Comparison of ENCODE assay signal across 6 cellular contexts in genomic region chr22:37609240-37610152, GRCh38. TPM values are rescaled to one million over a fixed set of nuclear protein-coding genes. Genes with fewer than 3 reads are reported as not detected.
A peak's percentile ranks its signal among the peaks of the same experiment; 100 is the strongest.
DNase-seq lines count a peak whose midpoint lies in the region; ATAC-seq, FAIRE-seq and TF ChIP-seq lines count a peak whose summit lies in the region.

No MANE protein-coding gene starts in this region.

- H3K27ac Mint-ChIP-seq in activated naive CD4-positive, alpha-beta T cell treated with anti-CD3 and anti-CD28 coated beads, Interleukin-2, amount 50 U/mL, for 24 hours, result peak overlapping the region; percentile 98
- H3K27ac Mint-ChIP-seq in naive thymus-derived CD8-positive, alpha-beta T cell, result peak overlapping the region; percentile 76 to 96 (median 90)

- TSS peak; percentile 70 for BruUV-seq in GM12878 (replicated peaks; lab: Mats Ljungman, UMichigan)

- no peak for TF ChIP-seq RAD21 in GM12878 (IDR thresholded peaks at IDR 0.05; ENCODE audit: insufficient read depth, low read depth, low read length)

- no peaks in the 10 kb centered on the region for H4K20me1 ChIP-seq in GM12878 (ENCODE audit: control insufficient read depth, insufficient read depth)

- peak overlapping the region; percentile 87 for H3K27ac ChIP-seq in GM12878 (ENCODE audit: control insufficient read depth, insufficient read depth)

- H3K27me3 Mint-ChIP-seq in activated naive CD4-positive, alpha-beta T cell treated with anti-CD3 and anti-CD28 coated beads, Interleukin-2, amount 50 U/mL, for 24 hours, result no peaks in the 10 kb centered on the region
- no peaks in the 10 kb centered on the region for H3K27me3 Mint-ChIP-seq in naive thymus-derived CD8-positive, alpha-beta T cell

- RAD21 ChIA-PET in GM12878 (lab: Charles Lee; ENCODE audit: unreplicated experiment), result interaction anchor here (0.6 to 5.4 kb wide), 12 partner anchors 8 to 345 kb away, joined by 3 to 61 read pairs (median 23); partner anchors contain the start of genes LGALS1, NOL12, PDXP and SH3BP1

- H3K9ac ChIP-seq in GM12878 (ENCODE audit: control insufficient read depth, insufficient read depth, low read length), result peak overlapping the region; percentile 87

- peak; percentile 34 for ATAC-seq in GM12878
- ATAC-seq in naive thymus-derived CD8-positive, alpha-beta T cell, result no peak
- no peak for ATAC-seq in HG03097 (IDR thresholded peaks at IDR 0.05; ENCODE audit: low FRiP score, unreplicated experiment)

- POLR2A ChIA-PET in GM12878 (lab: Charles Lee), result interaction anchor here (0.6 to 4.7 kb wide), 17 partner anchors 9 to 287 kb away, joined by 3 to 67 read pairs (median 7); partner anchors contain the start of genes ANKRD54, LGALS1, MFNG and NOL12
- POLR2A ChIA-PET in naive thymus-derived CD8-positive, alpha-beta T cell (lab: Charles Lee), result interaction anchor here (1.0 to 64.1 kb wide), 9 partner anchors 13 to 343 kb away, joined by 3 to 2283 read pairs (median 12); partner anchors contain the start of genes ANKRD54, C22orf23, LGALS1 and MFNG

- H3K36me3 ChIP-seq in GM12878 (ENCODE audit: control insufficient read depth in 2 of 2, insufficient read depth in 2 of 2, low read length in 1 of 2), result peaks cover 0 to 6% of the 10 kb centered on the region in 2 experiments; a peak in 2 of 4 replicates

- CTCF ChIA-PET in GM12878 (lab: Yijun Ruan, JAX), result interaction anchor here (0.7 to 11.8 kb wide), 15 partner anchors 7 to 71 kb away, joined by 3 to 178 read pairs (median 6); partner anchors contain the start of genes LGALS1, NOL12, PDXP and SH3BP1

- peaks cover 17% of the 10 kb centered on the region for H3K4me1 ChIP-seq in GM12878 (ENCODE audit: control insufficient read depth, insufficient read depth, low read length)

- H3K4me3 Mint-ChIP-seq in activated naive CD4-positive, alpha-beta T cell treated with anti-CD3 and anti-CD28 coated beads, Interleukin-2, amount 50 U/mL, for 24 hours, result peak overlapping the region; percentile 98
- peak overlapping the region; percentile 88 to 96 (median 92) for H3K4me3 Mint-ChIP-seq in naive thymus-derived CD8-positive, alpha-beta T cell

- peaks cover 33% of the 10 kb centered on the region for H3K79me2 ChIP-seq in GM12878 (ENCODE audit: control insufficient read depth, insufficient read depth, low read length)

- WGBS in GM12878 (ENCODE audit: insufficient coverage, insufficient replicate concordance, low lambda C conversion rate, missing lambda C conversion rate), result under 1% methylated on average over 26 of the region's 26 CpGs

- no peak for TF ChIP-seq CTCF in GM12878 (IDR thresholded peaks at IDR 0.05 in 2 of 3, conservative IDR thresholded peaks at IDR 0.05 in 1 of 3; ENCODE audit: control insufficient read depth in 2 of 3, extremely low read depth in 1 of 3, insufficient read depth in 1 of 3, low read depth in 3 of 3, low read length in 3 of 3)

- FAIRE-seq in GM12878 (lab: Jason Lieb, UNC), result no peak
- FAIRE-seq in urothelium cell line (lab: Jason Lieb, UNC), result no peak

- no peak for DNase-seq in activated naive CD4-positive, alpha-beta T cell treated with Interleukin-2 at 50 U/mL for 16 hours
- DNase-seq in GM12878 (ENCODE audit: low read depth, low spot score) (no peak), urothelium cell line (ENCODE audit: low spot score) (no peak)
- peak in 1 of 10 donors; percentile 65 for DNase-seq in naive thymus-derived CD8-positive, alpha-beta T cell

- H3K9me3 ChIP-seq in GM12878 (replicated peaks; ENCODE audit: control insufficient read depth, insufficient read depth, low read length), result no peaks in the 10 kb centered on the region

- H3K9me3 Mint-ChIP-seq in activated naive CD4-positive, alpha-beta T cell treated with anti-CD3 and anti-CD28 coated beads, Interleukin-2, amount 50 U/mL, for 24 hours, result no peaks in the 10 kb centered on the region
- H3K9me3 Mint-ChIP-seq in naive thymus-derived CD8-positive, alpha-beta T cell, result no peaks in the 10 kb centered on the region

- no peaks in the 10 kb centered on the region for H3K27me3 ChIP-seq in GM12878 (replicated peaks in 1 of 2; ENCODE audit: control insufficient read depth in 2 of 2, insufficient read depth in 2 of 2, low read length in 1 of 2)

- peaks cover 39% of the 10 kb centered on the region for H3K4me1 Mint-ChIP-seq in activated naive CD4-positive, alpha-beta T cell treated with anti-CD3 and anti-CD28 coated beads, Interleukin-2, amount 50 U/mL, for 24 hours
- peaks cover 29 to 63% (median 55%) of the 10 kb centered on the region in 4 donors for H3K4me1 Mint-ChIP-seq in naive thymus-derived CD8-positive, alpha-beta T cell

- H3K36me3 Mint-ChIP-seq in activated naive CD4-positive, alpha-beta T cell treated with anti-CD3 and anti-CD28 coated beads, Interleukin-2, amount 50 U/mL, for 24 hours, result no peaks in the 10 kb centered on the region
- no peaks in the 10 kb centered on the region for H3K36me3 Mint-ChIP-seq in naive thymus-derived CD8-positive, alpha-beta T cell

- SMC1A ChIA-PET in GM12878 (lab: Charles Lee; ENCODE audit: uncharacterized antibody, unreplicated experiment), result interaction anchor here (0.8 to 5.5 kb wide), 13 partner anchors 9 to 76 kb away, joined by 3 to 36 read pairs (median 11); partner anchors contain the start of genes LGALS1, NOL12, PDXP and SH3BP1

- H3K4me2 ChIP-seq in GM12878 (ENCODE audit: control insufficient read depth, insufficient read depth), result peak overlapping the region; percentile 67

- 0 out of 2 replicates have a peak overlapping the region, but pooled peaks have one; percentile 37 for H2AFZ ChIP-seq in GM12878 (ENCODE audit: control insufficient read depth, low read depth, low read length)

- in situ Hi-C loops in GM12878 (cut with MboI), result no loop called here

- intact Hi-C loops in GM12878 (cut with micrococcal nuclease; ENCODE audit: unreplicated experiment), result no loop called here

- no peak for TF ChIP-seq EP300 in GM12878 (IDR thresholded peaks at IDR 0.05; ENCODE audit: borderline replicate concordance in 1 of 2, control insufficient read depth in 1 of 2, low read depth in 2 of 2, low read length in 2 of 2)

- no peak for TF ChIP-seq POLR2A in GM12878 (IDR thresholded peaks at IDR 0.05; ENCODE audit: low read depth, low read length)

- peak overlapping the region; percentile 97 for H3K4me3 ChIP-seq in GM12878

RNA-seq across cellular contexts. Expression of gene GGA1, which starts 0.9 kb away (rescaled TPM):
- 185 and 204 TPM in 2 replicates for total RNA-seq in GM12878 (2013; cell fraction: nucleolus; rRNA removed)
- 43.1 and 53.4 TPM in 2 replicates for total RNA-seq in GM12878 (2014; rRNA removed)
- total RNA-seq in GM12878 (2014; rRNA removed; fragmentation: Illumina TruSeq; extraction: Trizol), result 29.1 and 30.4 TPM in 2 replicates
- 55.0 and 63.4 TPM in 2 replicates for total RNA-seq in GM12878 (2021)
- polyA plus RNA-seq in GM12878 (2011; ENCODE audit: low read depth), result 20.6 TPM
- polyA plus RNA-seq in GM12878 (2011; rRNA removed), result 38.7 and 43.7 TPM in 2 replicates
- 29.0 and 49.3 TPM in 2 replicates for polyA plus RNA-seq in GM12878 (2011; cell fraction: cytosol; rRNA removed)
- 214 and 255 TPM in 2 replicates for polyA plus RNA-seq in GM12878 (2011; cell fraction: nucleus; rRNA removed)
- 46.2 and 48.1 TPM in 2 replicates for polyA plus RNA-seq in GM12878 (2012)
- polyA plus RNA-seq in GM12878 (2014; fragmentation: Illumina TruSeq; extraction: Trizol), result 23.4 and 31.6 TPM in 2 replicates
- polyA plus RNA-seq in GM12878 (2014; fragmentation: Nextera tagmentation; extraction: Ambion mirVana), result 1 to 10 TPM; 1.4 to 4.8 TPM
- polyA plus RNA-seq in GM12878 (2014; rRNA removed), result 77.8 and 79.4 TPM in 2 replicates
- 10 to 100 TPM; 45.0 to 48.0 TPM for polyA plus RNA-seq in GM12878 (2016; fragmentation: Nextera tagmentation; extraction: Ambion mirVana)
- 30.1 and 54.2 TPM in 2 replicates for polyA minus RNA-seq in GM12878 (2011; rRNA and poly(A)+ RNA removed)
- polyA minus RNA-seq in GM12878 (2011; cell fraction: cytosol; rRNA and poly(A)+ RNA removed), result 15.8 and 17.6 TPM in 2 replicates
- 45.1 and 75.9 TPM in 2 replicates for polyA minus RNA-seq in GM12878 (2011; cell fraction: nucleus; rRNA and poly(A)+ RNA removed)
- total RNA-seq in naive thymus-derived CD8-positive, alpha-beta T cell, result 100 to 1,000 TPM; 103 to 110 TPM
- polyA plus RNA-seq in naive thymus-derived CD8-positive, alpha-beta T cell, result 10 to 100 TPM; 20.3 to 24.5 (median 22.6) TPM

RNA-seq across cellular contexts. Expression of gene LGALS2, which starts 29.6 kb away (rescaled TPM):
- not detected in 2 replicates for total RNA-seq in GM12878 (2013; cell fraction: nucleolus; rRNA removed)
- total RNA-seq in GM12878 (2014; rRNA removed), result 0.56 and 0.60 TPM in 2 replicates
- total RNA-seq in GM12878 (2014; rRNA removed; fragmentation: Illumina TruSeq; extraction: Trizol), result 0.58 and 0.69 TPM in 2 replicates
- 0.67 and 0.85 TPM in 2 replicates for total RNA-seq in GM12878 (2021)
- not detected for polyA plus RNA-seq in GM12878 (2011; ENCODE audit: low read depth)
- polyA plus RNA-seq in GM12878 (2011; rRNA removed), result 1.2 and 2.7 TPM in 2 replicates
- polyA plus RNA-seq in GM12878 (2011; cell fraction: cytosol; rRNA removed), result 1.7 TPM in 2 replicates
- polyA plus RNA-seq in GM12878 (2011; cell fraction: nucleus; rRNA removed), result 0.41 and 0.51 TPM in 2 replicates
- polyA plus RNA-seq in GM12878 (2012), result 0.24 and 0.43 TPM in 2 replicates
- polyA plus RNA-seq in GM12878 (2014; fragmentation: Illumina TruSeq; extraction: Trizol), result 0.56 TPM in 1 of 2 replicates, not detected in the other
- 1 to 10 TPM; 1.8 to 2.9 TPM for polyA plus RNA-seq in GM12878 (2014; fragmentation: Nextera tagmentation; extraction: Ambion mirVana)
- polyA plus RNA-seq in GM12878 (2014; rRNA removed), result 0.77 and 1.9 TPM in 2 replicates
- polyA plus RNA-seq in GM12878 (2016; fragmentation: Nextera tagmentation; extraction: Ambion mirVana), result under 1 TPM in 1 of 2 experiments, not detected in 1; 0.38 TPM
- 0.46 and 0.95 TPM in 2 replicates for polyA minus RNA-seq in GM12878 (2011; rRNA and poly(A)+ RNA removed)
- polyA minus RNA-seq in GM12878 (2011; cell fraction: cytosol; rRNA and poly(A)+ RNA removed), result not detected in 2 replicates
- polyA minus RNA-seq in GM12878 (2011; cell fraction: nucleus; rRNA and poly(A)+ RNA removed), result not detected in 2 replicates
- total RNA-seq in naive thymus-derived CD8-positive, alpha-beta T cell, result not detected
- polyA plus RNA-seq in naive thymus-derived CD8-positive, alpha-beta T cell, result not detected

RNA-seq across cellular contexts. Expression of gene SH3BP1, which starts 30.0 kb away (rescaled TPM):
- 73.5 and 76.3 TPM in 2 replicates for total RNA-seq in GM12878 (2013; cell fraction: nucleolus; rRNA removed)
- 34.0 and 37.5 TPM in 2 replicates for total RNA-seq in GM12878 (2014; rRNA removed)
- total RNA-seq in GM12878 (2014; rRNA removed; fragmentation: Illumina TruSeq; extraction: Trizol), result 16.8 and 17.9 TPM in 2 replicates
- 67.0 and 70.5 TPM in 2 replicates for total RNA-seq in GM12878 (2021)
- 126 TPM for polyA plus RNA-seq in GM12878 (2011; ENCODE audit: low read depth)
- 14.5 and 27.0 TPM in 2 replicates for polyA plus RNA-seq in GM12878 (2011; rRNA removed)
- polyA plus RNA-seq in GM12878 (2011; cell fraction: cytosol; rRNA removed), result 37.4 and 46.9 TPM in 2 replicates
- polyA plus RNA-seq in GM12878 (2011; cell fraction: nucleus; rRNA removed), result 135 and 140 TPM in 2 replicates
- polyA plus RNA-seq in GM12878 (2012), result 56.7 and 111 TPM in 2 replicates
- polyA plus RNA-seq in GM12878 (2014; fragmentation: Illumina TruSeq; extraction: Trizol), result 22.9 and 58.6 TPM in 2 replicates
- 1 to 10 TPM in 1 of 2 experiments, under 1 TPM in 1; 0.29 to 1.1 TPM for polyA plus RNA-seq in GM12878 (2014; fragmentation: Nextera tagmentation; extraction: Ambion mirVana)
- polyA plus RNA-seq in GM12878 (2014; rRNA removed), result 31.7 and 43.3 TPM in 2 replicates
- 1 to 10 TPM; 4.8 to 9.9 TPM for polyA plus RNA-seq in GM12878 (2016; fragmentation: Nextera tagmentation; extraction: Ambion mirVana)
- polyA minus RNA-seq in GM12878 (2011; rRNA and poly(A)+ RNA removed), result 39.4 and 47.3 TPM in 2 replicates
- polyA minus RNA-seq in GM12878 (2011; cell fraction: cytosol; rRNA and poly(A)+ RNA removed), result 11.4 and 39.4 TPM in 2 replicates
- 33.5 and 50.5 TPM in 2 replicates for polyA minus RNA-seq in GM12878 (2011; cell fraction: nucleus; rRNA and poly(A)+ RNA removed)
- 10 to 100 TPM; 77.9 to 79.0 TPM for total RNA-seq in naive thymus-derived CD8-positive, alpha-beta T cell
- 10 to 100 TPM; 16.9 to 26.5 (median 25.6) TPM for polyA plus RNA-seq in naive thymus-derived CD8-positive, alpha-beta T cell

RNA-seq across cellular contexts. Expression of gene PDXP, which starts 49.0 kb away (rescaled TPM):
- 7.4 and 8.6 TPM in 2 replicates for total RNA-seq in GM12878 (2013; cell fraction: nucleolus; rRNA removed)
- total RNA-seq in GM12878 (2014; rRNA removed) (36.8 and 41.1 TPM in 2 replicates), GM12878 (2014; rRNA removed; fragmentation: Illumina TruSeq; extraction: Trizol) (27.2 and 29.7 TPM in 2 replicates), GM12878 (2021) (38.6 and 44.7 TPM in 2 replicates)
- polyA plus RNA-seq in GM12878 (2011; ENCODE audit: low read depth), result 14.9 TPM
- polyA plus RNA-seq in GM12878 (2011; rRNA removed) (25.4 and 39.4 TPM in 2 replicates), GM12878 (2014; fragmentation: Illumina TruSeq; extraction: Trizol) (30.1 and 40.0 TPM in 2 replicates), GM12878 (2014; fragmentation: Nextera tagmentation; extraction: Ambion mirVana) (10 to 100 TPM in 1 of 2 experiments, 1 to 10 TPM in 1; 9.8 to 15.2 TPM), GM12878 (2014; rRNA removed) (56.7 and 57.9 TPM in 2 replicates), GM12878 (2016; fragmentation: Nextera tagmentation; extraction: Ambion mirVana) (1 to 10 TPM; 4.4 to 4.8 TPM)
- 66.8 and 73.1 TPM in 2 replicates for polyA plus RNA-seq in GM12878 (2011; cell fraction: cytosol; rRNA removed)
- 26.0 and 35.5 TPM in 2 replicates for polyA plus RNA-seq in GM12878 (2011; cell fraction: nucleus; rRNA removed)
- 17.7 and 26.5 TPM in 2 replicates for polyA plus RNA-seq in GM12878 (2012)
- polyA minus RNA-seq in GM12878 (2011; rRNA and poly(A)+ RNA removed), result 22.2 and 37.3 TPM in 2 replicates
- 11.4 and 17.4 TPM in 2 replicates for polyA minus RNA-seq in GM12878 (2011; cell fraction: cytosol; rRNA and poly(A)+ RNA removed)
- 7.3 and 9.7 TPM in 2 replicates for polyA minus RNA-seq in GM12878 (2011; cell fraction: nucleus; rRNA and poly(A)+ RNA removed)
- total RNA-seq in naive thymus-derived CD8-positive, alpha-beta T cell, result 1 to 10 TPM; 4.3 to 5.9 TPM
- 1 to 10 TPM; 1.7 to 9.6 (median 5.8) TPM for polyA plus RNA-seq in naive thymus-derived CD8-positive, alpha-beta T cell

RNA-seq across cellular contexts. Expression of gene CDC42EP1, which starts 49.2 kb away (rescaled TPM):
- not detected in 2 replicates for total RNA-seq in GM12878 (2013; cell fraction: nucleolus; rRNA removed)
- total RNA-seq in GM12878 (2014; rRNA removed) (not detected in 2 replicates), GM12878 (2014; rRNA removed; fragmentation: Illumina TruSeq; extraction: Trizol) (not detected in 2 replicates), GM12878 (2021) (0.19 and 0.33 TPM in 2 replicates)
- polyA plus RNA-seq in GM12878 (2011; ENCODE audit: low read depth), result not detected
- polyA plus RNA-seq in GM12878 (2011; rRNA removed) (not detected in 2 replicates), GM12878 (2014; fragmentation: Illumina TruSeq; extraction: Trizol) (not detected in 2 replicates), GM12878 (2014; fragmentation: Nextera tagmentation; extraction: Ambion mirVana) (not detected), GM12878 (2014; rRNA removed) (0.04 TPM in 1 of 2 replicates, not detected in the other), GM12878 (2016; fragmentation: Nextera tagmentation; extraction: Ambion mirVana) (under 1 TPM in 1 of 2 experiments, not detected in 1; 0.09 TPM)
- not detected in 2 replicates for polyA plus RNA-seq in GM12878 (2011; cell fraction: cytosol; rRNA removed)
- polyA plus RNA-seq in GM12878 (2011; cell fraction: nucleus; rRNA removed), result 0.04 and 0.06 TPM in 2 replicates
- not detected in 2 replicates for polyA plus RNA-seq in GM12878 (2012)
- not detected in 2 replicates for polyA minus RNA-seq in GM12878 (2011; rRNA and poly(A)+ RNA removed)
- 0.42 and 0.67 TPM in 2 replicates for polyA minus RNA-seq in GM12878 (2011; cell fraction: cytosol; rRNA and poly(A)+ RNA removed)
- 0.19 TPM in 1 of 2 replicates, not detected in the other for polyA minus RNA-seq in GM12878 (2011; cell fraction: nucleus; rRNA and poly(A)+ RNA removed)
- total RNA-seq in naive thymus-derived CD8-positive, alpha-beta T cell, result not detected
- polyA plus RNA-seq in naive thymus-derived CD8-positive, alpha-beta T cell, result not detected
